In the genomic region with DNA sequence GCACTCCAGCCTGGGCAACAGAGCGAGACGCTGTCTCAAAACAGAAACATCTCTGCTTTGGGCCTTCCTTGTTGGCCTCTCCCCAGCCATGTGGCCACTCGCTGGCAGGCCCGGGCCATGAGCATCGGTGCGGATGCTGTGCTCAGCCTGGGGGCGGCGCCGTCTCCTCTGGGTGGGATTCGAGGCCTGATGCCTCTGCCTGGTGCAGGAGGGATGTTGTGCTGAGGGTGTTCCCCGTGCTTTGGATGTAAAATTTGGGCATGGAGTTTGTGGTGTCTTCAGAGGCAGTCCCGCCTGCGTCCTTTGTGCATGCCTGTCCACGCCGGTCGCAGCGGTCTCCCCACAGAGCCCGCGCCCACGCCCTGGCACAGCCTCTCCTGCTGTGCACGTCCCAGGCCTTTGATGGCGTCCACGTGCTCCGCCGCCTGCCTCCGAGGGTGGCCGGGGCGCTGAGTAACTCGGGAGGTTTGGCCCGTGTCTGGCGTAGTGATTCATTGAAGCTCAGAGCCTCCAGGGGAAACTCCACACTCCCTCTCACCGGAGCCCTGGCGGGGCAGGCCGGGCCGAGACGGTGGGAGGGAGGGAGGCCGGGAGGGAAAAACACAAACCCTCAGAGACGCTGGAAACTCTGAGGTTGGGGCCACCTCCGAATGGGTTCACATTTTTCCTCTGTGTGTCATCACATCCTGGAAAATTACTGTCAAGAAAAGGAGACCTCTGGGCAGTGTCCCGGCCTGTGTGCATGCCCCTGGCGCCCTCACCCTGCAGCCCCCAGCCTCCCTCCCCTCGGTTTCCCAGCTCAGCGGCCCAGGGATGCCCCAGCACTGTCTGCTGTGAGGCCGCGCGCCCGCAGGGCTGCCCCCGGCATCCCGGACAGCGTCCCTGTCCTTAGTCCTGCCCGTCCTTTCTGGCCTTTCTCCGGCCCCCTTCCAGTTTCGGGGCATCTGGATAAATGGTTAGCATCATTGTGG, we compare ENCODE assay signal across 7 cellular contexts. TPM values are rescaled to one million over a fixed set of nuclear protein-coding genes. Genes with fewer than 3 reads are reported as not detected.
DNase-seq lines count a peak whose midpoint lies in the region; ATAC-seq and TF ChIP-seq lines count a peak whose summit lies in the region.
"Had no signal": no experiment of that assay in that cellular context is flagged by ENCODE, and none has a peak within 500 bp of the region (broad histone marks: within the 10 kb centered on the region; RNA-seq: fewer than 3 reads in every experiment).

No MANE protein-coding gene starts in this region.

- H3K4me3 Mint-ChIP-seq in T-helper 2 cell treated with Interferon-gamma antibody and Interleukin-4, amounts not matched to agents 5 μg/mL and 100 μg/mL, for 36 hours = no peak overlapping the region

- TF ChIP-seq POLR2A in uterus (IDR thresholded peaks at IDR 0.05) = no peak

- ATAC-seq in Right ventricle myocardium superior (ENCODE audit: poor library complexity) = peak; percentile 14
- ATAC-seq in heart right ventricle = peak in 6 of 8 donors; percentile 13 to 69 (median 33)

- intact Hi-C loops in Right ventricle myocardium superior (cut with DNase I) = no loop called here
- intact Hi-C loops in left ventricle myocardium inferior (cut with micrococcal nuclease) = no loop called here
- intact Hi-C loops in heart right ventricle (cut with DNase I) = no loop called here
- intact Hi-C loops in uterus (cut with DNase I; ENCODE audit: low total_unique reads) = no loop called here

- no peaks in the 10 kb centered on the region for H3K9me3 Mint-ChIP-seq in T-helper 2 cell treated with Interferon-gamma antibody and Interleukin-4, amounts not matched to agents 5 μg/mL and 100 μg/mL, for 36 hours

- H3K9me3 ChIP-seq in left ventricle myocardium inferior (replicated peaks) (no peaks in the 10 kb centered on the region), heart right ventricle (no peaks in the 10 kb centered on the region), uterus (no peaks in the 10 kb centered on the region)

- peak; percentile 67 for DNase-seq in Right ventricle myocardium superior
- DNase-seq in left ventricle myocardium inferior = no peak
- peak; percentile 48 to 58 for DNase-seq in heart right ventricle
- peak; percentile 87 to 88 for DNase-seq in uterus
- DNase-seq in NCI-H748 treated with DMSO at 0.1 percent for 48 hours (lab: John Stamatoyannopoulos, UW) = no peak
- DNase-seq in T-helper 2 cell treated with Interferon-gamma antibody and Interleukin-4, amounts not matched to agents 5 μg/mL and 100 μg/mL, for 36 hours (ENCODE audit: low spot score) = no peak
- DNase-seq: GDM1 had no signal

- WGBS in heart right ventricle, 2 donors = 64 to 65% methylated on average over 53 of the region's 53 CpGs

- no peaks in the 10 kb centered on the region for H3K27me3 Mint-ChIP-seq in T-helper 2 cell treated with Interferon-gamma antibody and Interleukin-4, amounts not matched to agents 5 μg/mL and 100 μg/mL, for 36 hours (ENCODE audit: low read depth)

- H3K4me3 ChIP-seq in left ventricle myocardium inferior (no peak overlapping the region), heart right ventricle (no peak overlapping the region), uterus (peak overlapping the region in 1 of 2 donors; percentile 6)

- H3K36me3 ChIP-seq in left ventricle myocardium inferior (no peaks in the 10 kb centered on the region), heart right ventricle (no peaks in the 10 kb centered on the region), uterus (no peaks in the 10 kb centered on the region)

- TF ChIP-seq CTCF in left ventricle myocardium inferior (IDR thresholded peaks at IDR 0.05; ENCODE audit: borderline replicate concordance) (no peak), heart right ventricle (IDR thresholded peaks at IDR 0.05) (no peak), uterus (IDR thresholded peaks at IDR 0.05) (peak in 1 of 4 experiments; percentile 8)

- H3K4me1 Mint-ChIP-seq in T-helper 2 cell treated with Interferon-gamma antibody and Interleukin-4, amounts not matched to agents 5 μg/mL and 100 μg/mL, for 36 hours (ENCODE audit: low read depth) = no peaks in the 10 kb centered on the region

- H3K36me3 Mint-ChIP-seq in T-helper 2 cell treated with Interferon-gamma antibody and Interleukin-4, amounts not matched to agents 5 μg/mL and 100 μg/mL, for 36 hours (ENCODE audit: low read depth) = no peaks in the 10 kb centered on the region

- H3K27me3 ChIP-seq in left ventricle myocardium inferior (ENCODE audit: low read depth) = no peaks in the 10 kb centered on the region
- no peaks in the 10 kb centered on the region for H3K27me3 ChIP-seq in heart right ventricle
- H3K27me3 ChIP-seq in uterus = no peaks in the 10 kb centered on the region

- peaks cover 51% of the 10 kb centered on the region for H3K4me1 ChIP-seq in left ventricle myocardium inferior
- peaks cover 7 to 46% (median 33%) of the 10 kb centered on the region in 9 donors for H3K4me1 ChIP-seq in heart right ventricle
- H3K4me1 ChIP-seq in uterus = peaks cover 8 to 15% of the 10 kb centered on the region in 2 donors

- no peak overlapping the region for H3K27ac Mint-ChIP-seq in T-helper 2 cell treated with Interferon-gamma antibody and Interleukin-4, amounts not matched to agents 5 μg/mL and 100 μg/mL, for 36 hours

- no peak overlapping the region for H3K27ac ChIP-seq in left ventricle myocardium inferior (replicated peaks)
- H3K27ac ChIP-seq in heart right ventricle = peak overlapping the region in 4 of 10 donors; percentile 3 to 26 (median 16)
- H3K27ac ChIP-seq in uterus = peak overlapping the region; percentile 67 to 72

RNA-seq across cellular contexts. Expression of a gene that starts 19.0 kb away (rescaled TPM):
- total RNA-seq in Right ventricle myocardium superior (27.8 TPM), left ventricle myocardium inferior (26.3 TPM), heart right ventricle (10 to 100 TPM; 15.8 to 37.4 (median 20.6) TPM), uterus (100 to 1,000 TPM in 1 of 4 donors, 10 to 100 TPM in 3; 26.7 to 212 (median 49.8) TPM)
- polyA plus RNA-seq in heart right ventricle = 100 to 1,000 TPM in 1 of 2 donors, 10 to 100 TPM in 1; 48.6 to 132 TPM

RNA-seq across cellular contexts. Expression of a gene that starts 19.4 kb away (rescaled TPM):
- total RNA-seq in Right ventricle myocardium superior (4.7 TPM), left ventricle myocardium inferior (4.3 TPM), heart right ventricle (10 to 100 TPM in 1 of 10 donors, 1 to 10 TPM in 9; 2.2 to 10.4 (median 3.1) TPM), uterus (10 to 100 TPM in 1 of 4 donors, 1 to 10 TPM in 2, under 1 TPM in 1; 0.29 to 14.2 (median 5.3) TPM)
- 1 to 10 TPM; 6.7 to 7.7 TPM for polyA plus RNA-seq in heart right ventricle

RNA-seq across cellular contexts. Expression of a gene that starts 26.3 kb away (rescaled TPM):
- 25.4 TPM for total RNA-seq in Right ventricle myocardium superior
- total RNA-seq in left ventricle myocardium inferior = 27.5 TPM
- total RNA-seq in heart right ventricle = 10 to 100 TPM; 19.9 to 38.2 (median 22.6) TPM
- 100 to 1,000 TPM in 1 of 2 donors, 10 to 100 TPM in 1; 40.5 to 115 TPM for polyA plus RNA-seq in heart right ventricle
- total RNA-seq in uterus = 10 to 100 TPM in 2 of 4 donors, 1 to 10 TPM in 2; 3.5 to 34.2 (median 13.6) TPM

RNA-seq across cellular contexts. Expression of a gene that starts 27.8 kb away (rescaled TPM):
- 0.97 TPM for total RNA-seq in Right ventricle myocardium superior
- total RNA-seq in left ventricle myocardium inferior = 0.82 TPM
- 1 to 10 TPM in 6 of 10 donors, under 1 TPM in 4; 0.82 to 1.6 (median 1.1) TPM for total RNA-seq in heart right ventricle
- 1 to 10 TPM; 1.5 to 3.3 TPM for polyA plus RNA-seq in heart right ventricle
- 1 to 10 TPM in 1 of 4 donors, under 1 TPM in 1, not detected in 2; 0.91 to 8.4 TPM for total RNA-seq in uterus

RNA-seq across cellular contexts. Expression of a gene that starts 33.8 kb away (rescaled TPM):
- total RNA-seq in Right ventricle myocardium superior = 178 TPM
- total RNA-seq in left ventricle myocardium inferior = 219 TPM
- 100 to 1,000 TPM; 155 to 258 (median 187) TPM for total RNA-seq in heart right ventricle
- polyA plus RNA-seq in heart right ventricle = 100 to 1,000 TPM; 283 to 387 TPM
- 100 to 1,000 TPM in 1 of 4 donors, 10 to 100 TPM in 3; 23.8 to 125 (median 67.5) TPM for total RNA-seq in uterus

Comparison
In these comparisons a context has a peak if more than half of its experiments do, and no peak if none do; other contexts are left out.
1. DNase-seq: peak in Right ventricle myocardium superior (single experiment), heart right ventricle (2 of 2) and uterus (2 of 2); none in left ventricle myocardium inferior (single experiment), NCI-H748 treated with DMSO at 0.1 percent for 48 hours (single experiment) and T-helper 2 cell treated with Interferon-gamma antibody and Interleukin-4, amounts not matched to agents 5 μg/mL and 100 μg/mL, for 36 hours (single experiment).